In genomic region chrX:16604300-16604699, GRCh38 we compare ENCODE assay signal across 1 cellular context.
TF ChIP-seq lines count a peak whose summit lies in the region.

No MANE protein-coding gene starts in this region.

TF ChIP-seq in H1, 55 proteins besides CTCF, POLR2A, EP300 and RAD21 (continued from another document):
- no peak for TF ChIP-seq PHF8 (conservative IDR thresholded peaks at IDR 0.05; ENCODE audit: low read depth, low read length)
